2 cellular contexts compared by ENCODE assay signal in genomic region chr16:16167927-16168326, GRCh38.
TF ChIP-seq lines count a peak whose summit lies in the region.

No MANE protein-coding gene starts in this region.

TF ChIP-seq in HCT116, 20 proteins besides CTCF, POLR2A, EP300 and RAD21:
- TF ChIP-seq EGR1 (IDR thresholded peaks at IDR 0.05; ENCODE audit: low read depth) (no peak), REST (IDR thresholded peaks at IDR 0.05; ENCODE audit: low read depth) (no peak), JUND (IDR thresholded peaks at IDR 0.05) (no peak), SIN3A (IDR thresholded peaks at IDR 0.05; ENCODE audit: low read depth) (no peak), CEBPB (IDR thresholded peaks at IDR 0.05; ENCODE audit: low read depth) (no peak), YY1 (IDR thresholded peaks at IDR 0.05; ENCODE audit: extremely low read depth, insufficient replicate concordance, low read depth, low read length) (no peak), ZBTB33 (IDR thresholded peaks at IDR 0.05; ENCODE audit: extremely low read depth, insufficient replicate concordance, low read length) (no peak), ATF3 (IDR thresholded peaks at IDR 0.05) (no peak), POLR2AphosphoS5 (IDR thresholded peaks at IDR 0.05; ENCODE audit: low read depth, low read length) (no peak), TCF7L2 (IDR thresholded peaks at IDR 0.05; ENCODE audit: borderline replicate concordance, extremely low read depth, insufficient read depth, insufficient read length) (no peak), EZH2 (IDR thresholded peaks at IDR 0.05) (no peak), EZH2phosphoT487 (IDR thresholded peaks at IDR 0.05; ENCODE audit: borderline replicate concordance) (no peak)

TF ChIP-seq in H1, 55 proteins besides CTCF, POLR2A, EP300 and RAD21:
- TF ChIP-seq GTF2F1 (IDR thresholded peaks at IDR 0.05; ENCODE audit: borderline replicate concordance, low read depth, low read length) (no peak), MAX (IDR thresholded peaks at IDR 0.05) (no peak), CTBP2 (IDR thresholded peaks at IDR 0.05; ENCODE audit: borderline replicate concordance, insufficient read depth, insufficient read length, low read length) (no peak), CBX8 (IDR thresholded peaks at IDR 0.05; ENCODE audit: borderline replicate concordance, low read depth, low read length) (no peak), E2F6 (IDR thresholded peaks at IDR 0.05) (no peak), SUZ12 (IDR thresholded peaks at IDR 0.05; ENCODE audit: low read length) (no peak)
